In genomic region chr19:20612711-20613316, GRCh38 we compare ENCODE assay signal across 1 cellular context.
TF ChIP-seq lines count a peak whose summit lies in the region.

No MANE protein-coding gene starts in this region.

TF ChIP-seq in liver, 16 proteins besides CTCF, POLR2A, EP300 and RAD21:
- TF ChIP-seq RXRA (IDR thresholded peaks at IDR 0.05) (no peak), NR2F2 (IDR thresholded peaks at IDR 0.05) (no peak), SP1 (IDR thresholded peaks at IDR 0.05) (no peak), FOXA2 (IDR thresholded peaks at IDR 0.05) (no peak), REST (IDR thresholded peaks at IDR 0.05) (no peak), GABPA (IDR thresholded peaks at IDR 0.05 in 1 of 2, conservative IDR thresholded peaks at IDR 0.05 in 1 of 2) (no peak), MAX (IDR thresholded peaks at IDR 0.05) (no peak), HNF4A (conservative IDR thresholded peaks at IDR 0.05) (no peak), HNF4G (IDR thresholded peaks at IDR 0.05) (no peak), ATF3 (IDR thresholded peaks at IDR 0.05) (no peak), JUND (IDR thresholded peaks at IDR 0.05) (no peak)
